In the genomic region with DNA sequence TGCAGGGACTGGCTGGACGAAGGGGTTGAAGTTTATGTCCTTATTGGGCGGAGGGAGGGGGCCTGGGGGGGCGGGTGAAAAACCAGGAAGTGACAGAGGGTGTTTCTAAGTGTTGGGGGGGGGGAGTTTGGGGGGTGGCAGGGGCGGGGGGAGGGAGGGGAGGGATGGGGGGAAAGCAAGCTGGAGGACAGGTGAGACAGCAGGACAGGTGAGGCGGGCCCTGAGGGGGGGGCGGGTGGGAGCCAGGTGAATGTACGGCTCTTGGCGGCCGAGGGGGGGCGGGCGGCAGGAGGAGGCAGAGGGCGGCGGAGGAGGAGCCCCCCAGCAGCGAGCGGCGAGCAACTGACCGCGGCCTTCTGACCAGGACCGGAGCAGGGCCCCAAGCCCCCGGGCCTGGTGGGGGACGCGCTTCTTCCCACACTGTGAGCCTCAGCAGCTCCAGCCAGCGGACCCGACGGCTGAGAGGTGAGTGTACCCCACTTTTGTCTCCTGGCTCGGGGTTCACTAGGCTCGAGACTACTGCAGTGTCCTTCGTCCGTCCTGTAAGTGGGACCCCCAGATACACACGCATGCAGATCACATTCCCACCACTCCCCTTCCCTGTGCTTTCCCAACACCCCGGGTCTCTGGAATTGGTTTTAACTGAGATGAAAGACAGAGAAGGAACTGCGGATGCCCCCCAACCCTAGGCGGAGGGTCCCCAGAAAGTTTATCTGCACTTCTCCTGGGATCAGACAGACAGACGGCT, we compare ENCODE assay signal across 1 cellular context.
TF ChIP-seq lines count a peak whose summit lies in the region.

A gene (plus strand): TSS at position 324 of the 748 bp plus-strand sequence. CDS start 11,859 bp downstream, outside the sequence.

TF ChIP-seq in K562, 482 proteins besides CTCF, POLR2A, EP300 and RAD21 (continued from another document and continues in another):
- TF ChIP-seq GABPA (tag; conservative IDR thresholded peaks at IDR 0.05; ENCODE audit: low read depth) (peak; percentile 30; the same call in 1 of the 2 replicates), ZNF174 (CRISPR knock-in tag; IDR thresholded peaks at IDR 0.05) (no peak), SMARCE1 (IDR thresholded peaks at IDR 0.05) (no peak), ZNF717 (CRISPR knock-in tag; IDR thresholded peaks at IDR 0.05) (no peak), HDAC1 (IDR thresholded peaks at IDR 0.05) (no peak), ZSCAN32 (CRISPR knock-in tag; IDR thresholded peaks at IDR 0.05) (no peak), HDGF (IDR thresholded peaks at IDR 0.05) (0 out of 2 replicates have a peak, but pooled peaks have one; percentile 22), ZNF165 (CRISPR knock-in tag; IDR thresholded peaks at IDR 0.05; ENCODE audit: borderline replicate concordance) (no peak), ETV6 (IDR thresholded peaks at IDR 0.05; ENCODE audit: borderline replicate concordance in 1 of 2, low read depth in 2 of 2, low read length in 1 of 2) (no peak; a peak in 1 of 4 replicates), ETV6 (CRISPR knock-in tag; IDR thresholded peaks at IDR 0.05; ENCODE audit: borderline replicate concordance) (no peak), CBFA2T2 (conservative IDR thresholded peaks at IDR 0.05) (no peak), ZNF696 (CRISPR knock-in tag; conservative IDR thresholded peaks at IDR 0.05) (no peak), FOXM1 (IDR thresholded peaks at IDR 0.05; ENCODE audit: low read depth) (no peak; the same call in 1 of the 2 replicates), FOXM1 (CRISPR knock-in tag; IDR thresholded peaks at IDR 0.05; ENCODE audit: low read depth) (no peak), PHF8 (IDR thresholded peaks at IDR 0.05; ENCODE audit: borderline replicate concordance, low read length) (peak; percentile 46; the same call in 1 of the 2 replicates), ZNF121 (CRISPR knock-in tag; conservative IDR thresholded peaks at IDR 0.05) (no peak), DMBX1 (CRISPR knock-in tag; IDR thresholded peaks at IDR 0.05; ENCODE audit: borderline replicate concordance) (no peak), CREM (IDR thresholded peaks at IDR 0.05; ENCODE audit: low read depth) (no peak), ZNF589 (CRISPR knock-in tag; IDR thresholded peaks at IDR 0.05; ENCODE audit: low read depth) (no peak), POLR2AphosphoS2 (IDR thresholded peaks at IDR 0.05; ENCODE audit: low read length) (no peak), NR4A1 (CRISPR knock-in tag; IDR thresholded peaks at IDR 0.05) (no peak), NR4A1 (tag; IDR thresholded peaks at IDR 0.05) (no peak), MTA1 (IDR thresholded peaks at IDR 0.05; ENCODE audit: borderline replicate concordance) (no peak), ATF1 (CRISPR knock-in tag; IDR thresholded peaks at IDR 0.05) (no peak), ATF1 (tag; IDR thresholded peaks at IDR 0.05) (no peak), MYBL2 (IDR thresholded peaks at IDR 0.05; ENCODE audit: low read depth) (no peak), MYBL2 (CRISPR knock-in tag; IDR thresholded peaks at IDR 0.05; ENCODE audit: borderline replicate concordance) (no peak), ZNF436 (CRISPR knock-in tag; IDR thresholded peaks at IDR 0.05) (no peak), ESRRB (CRISPR knock-in tag; IDR thresholded peaks at IDR 0.05; ENCODE audit: borderline replicate concordance) (no peak), BCOR (IDR thresholded peaks at IDR 0.05) (no peak)
- TF ChIP-seq, protein P1, sequence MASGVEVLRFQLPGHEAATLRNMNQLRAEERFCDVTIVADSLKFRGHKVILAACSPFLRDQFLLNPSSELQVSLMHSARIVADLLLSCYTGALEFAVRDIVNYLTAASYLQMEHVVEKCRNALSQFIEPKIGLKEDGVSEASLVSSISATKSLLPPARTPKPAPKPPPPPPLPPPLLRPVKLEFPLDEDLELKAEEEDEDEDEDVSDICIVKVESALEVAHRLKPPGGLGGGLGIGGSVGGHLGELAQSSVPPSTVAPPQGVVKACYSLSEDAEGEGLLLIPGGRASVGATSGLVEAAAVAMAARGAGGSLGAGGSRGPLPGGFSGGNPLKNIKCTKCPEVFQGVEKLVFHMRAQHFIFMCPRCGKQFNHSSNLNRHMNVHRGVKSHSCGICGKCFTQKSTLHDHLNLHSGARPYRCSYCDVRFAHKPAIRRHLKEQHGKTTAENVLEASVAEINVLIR (CRISPR knock-in tag; IDR thresholded peaks at IDR 0.05) = no peak
- TF ChIP-seq, protein P2, sequence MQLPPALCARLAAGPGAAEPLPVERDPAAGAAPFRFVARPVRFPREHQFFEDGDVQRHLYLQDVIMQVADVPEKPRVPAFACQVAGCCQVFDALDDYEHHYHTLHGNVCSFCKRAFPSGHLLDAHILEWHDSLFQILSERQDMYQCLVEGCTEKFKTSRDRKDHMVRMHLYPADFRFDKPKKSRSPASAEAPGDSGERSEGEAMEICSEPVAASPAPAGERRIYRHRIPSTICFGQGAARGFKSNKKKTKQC (CRISPR knock-in tag; IDR thresholded peaks at IDR 0.05) = 0 out of 2 replicates have a peak, but pooled peaks have one; percentile 17
- TF ChIP-seq, protein P3, sequence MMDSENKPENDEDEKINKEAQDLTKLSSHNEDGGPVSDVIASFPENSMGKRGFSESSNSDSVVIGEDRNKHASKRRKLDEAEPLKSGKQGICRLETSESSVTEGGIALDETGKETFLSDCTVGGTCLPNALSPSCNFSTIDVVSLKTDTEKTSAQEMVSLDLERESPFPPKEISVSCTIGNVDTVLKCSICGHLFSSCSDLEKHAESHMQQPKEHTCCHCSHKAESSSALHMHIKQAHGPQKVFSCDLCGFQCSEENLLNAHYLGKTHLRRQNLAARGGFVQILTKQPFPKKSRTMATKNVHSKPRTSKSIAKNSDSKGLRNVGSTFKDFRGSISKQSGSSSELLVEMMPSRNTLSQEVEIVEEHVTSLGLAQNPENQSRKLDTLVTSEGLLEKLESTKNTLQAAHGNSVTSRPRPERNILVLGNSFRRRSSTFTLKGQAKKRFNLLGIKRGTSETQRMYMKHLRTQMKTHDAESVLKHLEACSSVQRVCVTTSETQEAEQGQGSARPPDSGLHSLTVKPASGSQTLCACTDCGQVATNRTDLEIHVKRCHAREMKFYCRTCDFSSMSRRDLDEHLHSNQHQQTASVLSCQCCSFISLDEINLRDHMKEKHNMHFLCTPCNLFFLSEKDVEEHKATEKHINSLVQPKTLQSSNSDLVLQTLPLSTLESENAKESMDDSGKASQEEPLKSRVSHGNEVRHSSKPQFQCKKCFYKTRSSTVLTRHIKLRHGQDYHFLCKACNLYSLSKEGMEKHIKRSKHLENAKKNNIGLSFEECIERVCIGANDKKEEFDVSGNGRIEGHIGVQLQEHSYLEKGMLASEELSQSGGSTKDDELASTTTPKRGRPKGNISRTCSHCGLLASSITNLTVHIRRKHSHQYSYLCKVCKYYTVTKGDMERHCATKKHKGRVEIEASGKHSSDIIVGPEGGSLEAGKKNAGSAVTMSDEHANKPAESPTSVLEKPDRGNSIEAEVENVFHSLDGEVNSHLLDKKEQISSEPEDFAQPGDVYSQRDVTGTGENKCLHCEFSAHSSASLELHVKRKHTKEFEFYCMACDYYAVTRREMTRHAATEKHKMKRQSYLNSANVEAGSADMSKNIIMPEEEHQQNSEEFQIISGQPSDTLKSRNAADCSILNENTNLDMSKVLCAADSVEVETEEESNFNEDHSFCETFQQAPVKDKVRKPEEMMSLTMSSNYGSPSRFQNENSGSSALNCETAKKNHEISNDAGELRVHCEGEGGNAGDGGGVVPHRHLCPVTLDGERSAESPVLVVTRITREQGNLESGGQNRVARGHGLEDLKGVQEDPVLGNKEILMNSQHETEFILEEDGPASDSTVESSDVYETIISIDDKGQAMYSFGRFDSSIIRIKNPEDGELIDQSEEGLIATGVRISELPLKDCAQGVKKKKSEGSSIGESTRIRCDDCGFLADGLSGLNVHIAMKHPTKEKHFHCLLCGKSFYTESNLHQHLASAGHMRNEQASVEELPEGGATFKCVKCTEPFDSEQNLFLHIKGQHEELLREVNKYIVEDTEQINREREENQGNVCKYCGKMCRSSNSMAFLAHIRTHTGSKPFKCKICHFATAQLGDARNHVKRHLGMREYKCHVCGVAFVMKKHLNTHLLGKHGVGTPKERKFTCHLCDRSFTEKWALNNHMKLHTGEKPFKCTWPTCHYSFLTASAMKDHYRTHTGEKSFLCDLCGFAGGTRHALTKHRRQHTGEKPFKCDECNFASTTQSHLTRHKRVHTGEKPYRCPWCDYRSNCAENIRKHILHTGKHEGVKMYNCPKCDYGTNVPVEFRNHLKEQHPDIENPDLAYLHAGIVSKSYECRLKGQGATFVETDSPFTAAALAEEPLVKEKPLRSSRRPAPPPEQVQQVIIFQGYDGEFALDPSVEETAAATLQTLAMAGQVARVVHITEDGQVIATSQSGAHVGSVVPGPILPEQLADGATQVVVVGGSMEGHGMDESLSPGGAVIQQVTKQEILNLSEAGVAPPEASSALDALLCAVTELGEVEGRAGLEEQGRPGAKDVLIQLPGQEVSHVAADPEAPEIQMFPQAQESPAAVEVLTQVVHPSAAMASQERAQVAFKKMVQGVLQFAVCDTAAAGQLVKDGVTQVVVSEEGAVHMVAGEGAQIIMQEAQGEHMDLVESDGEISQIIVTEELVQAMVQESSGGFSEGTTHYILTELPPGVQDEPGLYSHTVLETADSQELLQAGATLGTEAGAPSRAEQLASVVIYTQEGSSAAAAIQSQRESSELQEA (IDR thresholded peaks at IDR 0.05; ENCODE audit: low read depth) = no peak
- TF ChIP-seq, protein P4, sequence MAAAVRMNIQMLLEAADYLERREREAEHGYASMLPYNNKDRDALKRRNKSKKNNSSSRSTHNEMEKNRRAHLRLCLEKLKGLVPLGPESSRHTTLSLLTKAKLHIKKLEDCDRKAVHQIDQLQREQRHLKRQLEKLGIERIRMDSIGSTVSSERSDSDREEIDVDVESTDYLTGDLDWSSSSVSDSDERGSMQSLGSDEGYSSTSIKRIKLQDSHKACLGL (CRISPR knock-in tag; IDR thresholded peaks at IDR 0.05; ENCODE audit: borderline replicate concordance, poor library complexity, severe bottlenecking) = no peak
- TF ChIP-seq, protein P5, sequence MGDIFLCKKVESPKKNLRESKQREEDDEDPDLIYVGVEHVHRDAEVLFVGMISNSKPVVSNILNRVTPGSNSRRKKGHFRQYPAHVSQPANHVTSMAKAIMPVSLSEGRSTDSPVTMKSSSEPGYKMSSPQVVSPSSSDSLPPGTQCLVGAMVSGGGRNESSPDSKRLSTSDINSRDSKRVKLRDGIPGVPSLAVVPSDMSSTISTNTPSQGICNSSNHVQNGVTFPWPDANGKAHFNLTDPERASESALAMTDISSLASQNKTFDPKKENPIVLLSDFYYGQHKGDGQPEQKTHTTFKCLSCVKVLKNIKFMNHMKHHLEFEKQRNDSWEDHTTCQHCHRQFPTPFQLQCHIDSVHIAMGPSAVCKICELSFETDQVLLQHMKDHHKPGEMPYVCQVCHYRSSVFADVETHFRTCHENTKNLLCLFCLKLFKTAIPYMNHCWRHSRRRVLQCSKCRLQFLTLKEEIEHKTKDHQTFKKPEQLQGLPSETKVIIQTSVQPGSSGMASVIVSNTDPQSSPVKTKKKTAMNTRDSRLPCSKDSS (IDR thresholded peaks at IDR 0.05; ENCODE audit: low read depth, partially characterized antibody) = no peak
